1 cellular context compared by ENCODE assay signal in the genomic region with DNA sequence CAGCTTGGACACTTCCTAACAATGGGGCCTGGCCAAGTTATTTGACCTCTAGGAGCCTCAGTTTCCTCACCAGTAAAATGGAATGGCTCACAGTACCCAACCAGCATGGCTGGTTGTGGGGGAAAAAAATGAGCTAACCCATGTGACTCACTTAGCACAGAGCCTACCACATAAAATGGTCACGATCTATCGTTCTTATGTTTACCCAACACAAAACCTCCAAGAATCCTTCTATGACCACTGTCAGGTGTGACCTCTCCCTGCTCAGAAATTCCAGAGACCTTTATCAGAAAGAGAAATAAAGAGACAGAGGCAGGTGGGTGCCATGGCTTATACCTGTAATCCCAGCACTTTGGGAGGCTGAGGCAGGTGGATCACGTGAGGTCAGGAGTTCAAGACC.
TF ChIP-seq lines count a peak whose summit lies in the region.

No MANE protein-coding gene starts in this region.

TF ChIP-seq in HepG2, 621 proteins besides CTCF, POLR2A, EP300 and RAD21:
- no peak for TF ChIP-seq ZNF619 (CRISPR knock-in tag; IDR thresholded peaks at IDR 0.05)
- 0 out of 2 replicates have a peak, but pooled peaks have one; percentile 26 for TF ChIP-seq MEIS1 (CRISPR knock-in tag; IDR thresholded peaks at IDR 0.05; ENCODE audit: borderline replicate concordance)
TF ChIP-seq in HepG2: peak in this region for 1.
